ENCODE assay signal across 8 cellular contexts in the genomic region with DNA sequence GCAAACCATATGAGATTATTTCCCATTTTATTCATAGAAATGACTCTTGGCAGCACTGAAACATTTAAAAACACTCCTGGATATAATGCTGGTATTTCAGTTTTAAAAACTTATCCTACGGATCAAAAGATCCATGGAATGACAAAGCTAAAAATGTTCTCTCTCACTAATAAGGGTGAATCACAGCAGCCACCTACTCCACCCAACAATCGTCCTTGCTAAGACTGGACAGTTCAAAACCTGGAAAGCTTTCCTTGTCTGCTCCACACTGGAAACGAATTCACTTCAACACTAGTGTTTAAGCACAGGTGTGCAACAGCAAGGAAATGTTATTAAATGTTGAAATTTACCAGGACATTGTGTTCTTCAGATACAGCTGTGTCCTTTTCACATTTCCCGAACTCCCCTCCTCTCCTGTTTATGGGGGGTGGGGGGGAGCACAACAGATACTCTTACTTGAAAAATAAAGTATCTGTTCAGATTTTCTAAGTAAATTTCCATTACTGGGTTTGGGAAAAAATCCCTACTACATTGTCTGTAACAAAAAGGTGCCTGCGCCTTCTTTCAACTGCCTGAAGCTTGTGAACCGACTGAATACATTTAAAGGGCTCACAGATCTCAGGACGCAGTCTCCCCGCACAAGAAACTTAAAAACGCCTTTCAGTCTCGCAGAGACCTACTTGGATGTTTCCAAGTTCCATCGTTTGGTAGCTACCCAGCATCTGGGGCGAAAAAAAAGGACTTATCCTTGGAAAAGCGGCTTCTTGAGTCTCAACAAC. TPM values are rescaled to one million over a fixed set of nuclear protein-coding genes. Genes with fewer than 3 reads are reported as not detected.
DNase-seq lines count a peak whose midpoint lies in the region; ATAC-seq and TF ChIP-seq lines count a peak whose summit lies in the region.

No MANE protein-coding gene starts in this region.

- CTCF ChIA-PET in CD4-positive, alpha-beta T cell (lab: Charles Lee) = interaction anchor here (1.0 to 1.9 kb wide), 3 partner anchors 18 to 419 kb away, joined by 3 to 13 read pairs (median 3); partner anchors contain the start of gene ADAM17

- H3K36me3 Mint-ChIP-seq in CD4-positive, alpha-beta T cell (ENCODE audit: low read depth) = peaks cover 55% of the 10 kb centered on the region
- peaks cover 58% of the 10 kb centered on the region for H3K36me3 Mint-ChIP-seq in brain

- H3K27me3 ChIP-seq in CD4-positive, alpha-beta T cell (ENCODE audit: control insufficient read depth, insufficient read depth, low read length) = no peaks in the 10 kb centered on the region
- H3K27me3 ChIP-seq in right lobe of liver (no peaks in the 10 kb centered on the region), tibial nerve (no peaks in the 10 kb centered on the region)

- H3K9me3 ChIP-seq in CD4-positive, alpha-beta T cell (ENCODE audit: control insufficient read depth, low read length) = no peaks in the 10 kb centered on the region
- H3K9me3 ChIP-seq in right lobe of liver (no peaks in the 10 kb centered on the region), tibial nerve (no peaks in the 10 kb centered on the region)

- H3K36me3 ChIP-seq in right lobe of liver (no peaks in the 10 kb centered on the region), tibial nerve (no peaks in the 10 kb centered on the region)

- peaks cover 0 to 7% (median 3%) of the 10 kb centered on the region in 4 donors for H3K4me1 ChIP-seq in right lobe of liver
- peaks cover 0 to 70% (median 31%) of the 10 kb centered on the region in 4 donors for H3K4me1 ChIP-seq in tibial nerve

- no peaks in the 10 kb centered on the region for H3K9me3 Mint-ChIP-seq in CD4-positive, alpha-beta T cell
- no peaks in the 10 kb centered on the region for H3K9me3 Mint-ChIP-seq in brain

- peak overlapping the region; percentile 96 for H3K27ac Mint-ChIP-seq in CD4-positive, alpha-beta T cell
- H3K27ac Mint-ChIP-seq in brain = peak overlapping the region; percentile 98 to 99 (median 98)

- peaks cover 66% of the 10 kb centered on the region for H3K4me1 Mint-ChIP-seq in CD4-positive, alpha-beta T cell (ENCODE audit: low read depth)
- peaks cover 71% of the 10 kb centered on the region for H3K4me1 Mint-ChIP-seq in brain

- intact Hi-C loops in CD4-positive, alpha-beta T cell (cut with DNase I, micrococcal nuclease) = loop anchor here in 1 of 2 experiments (5.0 kb wide), 2 partner anchors 213 to 818 kb away; partner anchors contain the start of genes ODC1 and TAF1B
- intact Hi-C loops in right lobe of liver (cut with DNase I) = no loop called here

- no peaks in the 10 kb centered on the region for H3K27me3 Mint-ChIP-seq in CD4-positive, alpha-beta T cell
- peaks cover 15% of the 10 kb centered on the region for H3K27me3 Mint-ChIP-seq in brain

- no peak for TF ChIP-seq EP300 in tibial nerve (IDR thresholded peaks at IDR 0.05)

- no peak for TF ChIP-seq CTCF in CD4-positive, alpha-beta T cell (IDR thresholded peaks at IDR 0.05)
- no peak for TF ChIP-seq CTCF in brain (conservative IDR thresholded peaks at IDR 0.05)
- no peak for TF ChIP-seq CTCF in right lobe of liver (IDR thresholded peaks at IDR 0.05)
- no peak for TF ChIP-seq CTCF in tibial nerve (IDR thresholded peaks at IDR 0.05)

- TF ChIP-seq POLR2A in right lobe of liver (IDR thresholded peaks at IDR 0.05) (no peak), tibial nerve (IDR thresholded peaks at IDR 0.05) (no peak)

- H3K4me3 Mint-ChIP-seq in CD4-positive, alpha-beta T cell = peak overlapping the region; percentile 98
- peak overlapping the region; percentile 98 to 100 (median 99) for H3K4me3 Mint-ChIP-seq in brain

- no peak for DNase-seq in CD4-positive, alpha-beta T cell
- peak; percentile 19 to 51 for DNase-seq in Kasumi-1 (lab: John Stamatoyannopoulos, UW)
- no peak for DNase-seq in right lobe of liver
- DNase-seq in tibial nerve (ENCODE audit: low spot score in 2 of 2) = no peak
- DNase-seq in cerebellum (ENCODE audit: low spot score) = no peak

- peak overlapping the region; percentile 46 to 85 (median 80) for H3K4me3 ChIP-seq in right lobe of liver
- H3K4me3 ChIP-seq in tibial nerve = peak overlapping the region; percentile 73 to 89 (median 74)

- peak overlapping the region; percentile 77 for H3K27ac ChIP-seq in CD4-positive, alpha-beta T cell (ENCODE audit: low read depth, low read length)
- peak overlapping the region; percentile 63 to 81 (median 77) for H3K27ac ChIP-seq in right lobe of liver
- peak overlapping the region; percentile 89 to 99 (median 95) for H3K27ac ChIP-seq in tibial nerve

- POLR2A ChIA-PET in CD4-positive, alpha-beta T cell (lab: Charles Lee) = interaction anchor here (0.7 to 3.7 kb wide), 15 partner anchors 10 to 414 kb away, joined by 3 to 80 read pairs (median 7); partner anchors contain the start of genes ADAM17, CPSF3, ITGB1BP1 and KLF11

- 9% methylated on average over 13 of the region's 13 CpGs for WGBS in right lobe of liver (ENCODE audit: insufficient coverage, low coverage, low lambda C conversion rate, missing lambda C conversion rate)
- 4 to 5% methylated on average over 12 to 13 of the region's 13 CpGs for WGBS in tibial nerve, 2 donors

- no peak for ATAC-seq in CD4-positive, alpha-beta T cell (ENCODE audit: poor library complexity)
- ATAC-seq in right lobe of liver (no peak), GM18498 (IDR thresholded peaks at IDR 0.05; ENCODE audit: unreplicated experiment) (no peak), HG03095 (IDR thresholded peaks at IDR 0.05; ENCODE audit: unreplicated experiment) (no peak)

RNA-seq across cellular contexts. Expression of gene YWHAQ, which starts 1.4 kb away (rescaled TPM):
- total RNA-seq in CD4-positive, alpha-beta T cell = 100 to 1,000 TPM in 1 of 2 experiments, 10 to 100 TPM in 1; 95.8 to 101 TPM
- 483 TPM for polyA plus RNA-seq in brain (ENCODE audit: insufficient read depth, low read depth, low replicate concordance)
- 100 to 1,000 TPM in 1 of 6 experiments, 10 to 100 TPM in 5; 70.4 to 105 (median 84.2) TPM for total RNA-seq in right lobe of liver
- 100 to 1,000 TPM; 166 to 213 (median 185) TPM for total RNA-seq in tibial nerve
- total RNA-seq in cerebellum = 467 TPM

Comparison
In these comparisons a context has a peak if more than half of its experiments do, and no peak if none do; other contexts are left out.
1. DNase-seq: peak in Kasumi-1 (2 of 2); none in CD4-positive, alpha-beta T cell (0 of 10), right lobe of liver (0 of 3), tibial nerve (0 of 2) and cerebellum (single experiment).
2. Peak in every context shown above with its lines, with median percentiles within 50 percentile points of each other: H3K27ac ChIP-seq.